In the genomic region with DNA sequence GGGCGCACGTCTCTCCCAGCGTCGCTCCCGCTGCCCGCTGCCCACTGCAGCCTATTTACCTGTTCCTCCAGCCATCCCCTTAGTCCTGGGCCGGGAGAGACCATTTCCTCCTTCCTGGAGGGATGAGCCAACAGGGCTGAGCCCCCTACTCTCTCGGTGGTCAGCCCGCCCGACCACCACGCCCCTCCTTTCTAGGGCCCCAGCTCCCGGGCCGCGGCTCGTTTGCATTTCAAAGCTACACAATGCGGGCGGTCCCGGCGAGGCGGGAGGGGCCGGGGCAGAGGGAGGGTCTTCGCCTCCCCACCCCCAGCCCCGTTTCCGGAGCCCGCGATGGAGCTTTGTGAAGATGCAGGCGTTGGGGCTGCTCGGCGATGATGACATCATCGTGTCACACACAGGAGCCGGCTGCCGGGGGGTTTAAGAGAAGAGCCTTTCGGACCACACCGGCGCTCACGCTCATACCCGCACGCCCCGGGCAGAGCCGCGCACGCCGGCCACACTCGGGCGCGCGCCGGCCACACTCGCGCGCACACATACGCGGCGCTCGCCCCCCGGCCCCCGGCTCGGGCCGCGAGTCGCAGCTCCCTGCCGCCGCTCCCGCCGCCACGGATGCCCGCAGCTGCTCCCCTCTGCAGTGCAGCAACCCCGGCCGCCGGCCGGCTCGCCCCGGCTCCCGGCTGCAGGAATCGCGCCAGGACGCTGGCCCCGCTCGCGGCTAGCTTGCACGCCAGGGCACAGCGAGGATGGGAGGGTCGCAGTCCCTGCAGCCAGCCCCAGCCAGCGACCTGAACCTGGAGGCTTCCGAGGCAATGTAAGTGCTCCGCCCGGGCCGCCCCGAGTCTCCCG, we compare ENCODE assay signal across 9 cellular contexts.
DNase-seq lines count a peak whose midpoint lies in the region; ATAC-seq lines count a peak whose summit lies in the region.
"Had no signal": no experiment of that assay in that cellular context is flagged by ENCODE, and none has a peak within 500 bp of the region (broad histone marks: within the 10 kb centered on the region; RNA-seq: fewer than 3 reads in every experiment).

No MANE protein-coding gene starts in this region.

- no peak overlapping the region for H3K27ac Mint-ChIP-seq in stimulated activated memory B cell treated with anti-CD40 and anti-IgM and Interleukin-4, amounts not matched to agents 10 μg/mL and 1 μg/mL and 100 μg/mL, for 72 hours
- no peak overlapping the region for H3K27ac Mint-ChIP-seq in activated CD4-positive, alpha-beta T cell treated with anti-CD3 and anti-CD28 coated beads, Interleukin-2, amount 10 ng/mL, durations not matched to agents 7 days and 5 days

- no peak for ATAC-seq in stimulated activated memory B cell treated with anti-CD40 and anti-IgM and Interleukin-4, amounts not matched to agents 10 μg/mL and 1 μg/mL and 100 μg/mL, for 72 hours
- no peak for ATAC-seq in GM21737 (IDR thresholded peaks at IDR 0.05; ENCODE audit: unreplicated experiment)
- ATAC-seq in GM21529 (IDR thresholded peaks at IDR 0.05; ENCODE audit: unreplicated experiment) = no peak

- no peaks in the 10 kb centered on the region for H3K9me3 ChIP-seq in HUES48 (ENCODE audit: control insufficient read depth, insufficient read depth, low read length)
- no peaks in the 10 kb centered on the region for H3K9me3 ChIP-seq in iPS DF 6.9 (ENCODE audit: control insufficient read depth, insufficient read depth, low read length)
- H3K9me3 ChIP-seq: adrenal gland had no signal

- H3K4me3 ChIP-seq in HUES48 (ENCODE audit: low read depth, low read length) = peak overlapping the region; percentile 78
- H3K4me3 ChIP-seq in iPS DF 6.9 (ENCODE audit: low read length) = peak overlapping the region; percentile 86

- H3K4me1 Mint-ChIP-seq in stimulated activated memory B cell treated with anti-CD40 and anti-IgM and Interleukin-4, amounts not matched to agents 10 μg/mL and 1 μg/mL and 100 μg/mL, for 72 hours = peaks cover 14% of the 10 kb centered on the region
- no peaks in the 10 kb centered on the region for H3K4me1 Mint-ChIP-seq in activated CD4-positive, alpha-beta T cell treated with anti-CD3 and anti-CD28 coated beads, Interleukin-2, amount 10 ng/mL, durations not matched to agents 7 days and 5 days

- peaks cover 88% of the 10 kb centered on the region for H3K27me3 Mint-ChIP-seq in stimulated activated memory B cell treated with anti-CD40 and anti-IgM and Interleukin-4, amounts not matched to agents 10 μg/mL and 1 μg/mL and 100 μg/mL, for 72 hours
- H3K27me3 Mint-ChIP-seq in activated CD4-positive, alpha-beta T cell treated with anti-CD3 and anti-CD28 coated beads, Interleukin-2, amount 10 ng/mL, durations not matched to agents 7 days and 5 days = peaks cover 72% of the 10 kb centered on the region

- POLR2A ChIA-PET in activated CD4-positive, alpha-beta T cell treated with anti-CD3 and anti-CD28 coated beads, Interleukin-2, amount 10 ng/mL, durations not matched to agents 7 days and 5 days (lab: Charles Lee) = no interaction called here

- H3K27ac ChIP-seq in HUES48 (ENCODE audit: low read depth, low read length) (peak overlapping the region; percentile 91), iPS DF 6.9 (ENCODE audit: low read length) (no peak overlapping the region)

- H3K36me3 ChIP-seq in HUES48 (ENCODE audit: control insufficient read depth, insufficient read depth, low read length) (0 out of 2 replicates have a peak, but pooled peaks cover 3% of the 10 kb centered on the region), iPS DF 6.9 (ENCODE audit: control insufficient read depth, insufficient read depth, low read length) (no peaks in the 10 kb centered on the region)
- H3K36me3 ChIP-seq: adrenal gland had no signal

- peak overlapping the region; percentile 87 for H3K9ac ChIP-seq in HUES48 (ENCODE audit: low read depth, low read length)

- CTCF ChIA-PET in activated CD4-positive, alpha-beta T cell treated with anti-CD3 and anti-CD28 coated beads, Interleukin-2, amount 10 ng/mL, durations not matched to agents 7 days and 5 days (lab: Charles Lee) = interaction anchor here (1.6 kb wide), 1 partner anchor 11 kb away, joined by 3 read pairs; no protein-coding TSS in a partner anchor

- DNase-seq in T1000 (lab: John Stamatoyannopoulos, UW) = peak; percentile 21
- DNase-seq in iPS DF 6.9 (ENCODE audit: low read depth, low spot score) = peak; percentile 87
- no peak for DNase-seq in GM19240 (ENCODE audit: insufficient read length, low spot score)
- DNase-seq in activated CD4-positive, alpha-beta T cell treated with anti-CD3 and anti-CD28 coated beads, Interleukin-2, amount 10 ng/mL, durations not matched to agents 7 days and 5 days = no peak

- no peaks in the 10 kb centered on the region for H3K36me3 Mint-ChIP-seq in stimulated activated memory B cell treated with anti-CD40 and anti-IgM and Interleukin-4, amounts not matched to agents 10 μg/mL and 1 μg/mL and 100 μg/mL, for 72 hours
- H3K36me3 Mint-ChIP-seq in activated CD4-positive, alpha-beta T cell treated with anti-CD3 and anti-CD28 coated beads, Interleukin-2, amount 10 ng/mL, durations not matched to agents 7 days and 5 days (ENCODE audit: low read depth) = no peaks in the 10 kb centered on the region

- peak overlapping the region; percentile 42 for H3K4me3 Mint-ChIP-seq in stimulated activated memory B cell treated with anti-CD40 and anti-IgM and Interleukin-4, amounts not matched to agents 10 μg/mL and 1 μg/mL and 100 μg/mL, for 72 hours
- H3K4me3 Mint-ChIP-seq in activated CD4-positive, alpha-beta T cell treated with anti-CD3 and anti-CD28 coated beads, Interleukin-2, amount 10 ng/mL, durations not matched to agents 7 days and 5 days = no peak overlapping the region

- H3K9me3 Mint-ChIP-seq in stimulated activated memory B cell treated with anti-CD40 and anti-IgM and Interleukin-4, amounts not matched to agents 10 μg/mL and 1 μg/mL and 100 μg/mL, for 72 hours = no peaks in the 10 kb centered on the region
- H3K9me3 Mint-ChIP-seq in activated CD4-positive, alpha-beta T cell treated with anti-CD3 and anti-CD28 coated beads, Interleukin-2, amount 10 ng/mL, durations not matched to agents 7 days and 5 days = no peaks in the 10 kb centered on the region

- H3K27me3 ChIP-seq in HUES48 (ENCODE audit: control insufficient read depth, insufficient read depth, low read length) = no peaks in the 10 kb centered on the region; the same call in 1 of the 2 replicates
- H3K27me3 ChIP-seq in iPS DF 6.9 (ENCODE audit: control insufficient read depth, insufficient read depth, low read length) = no peaks in the 10 kb centered on the region
- H3K27me3 ChIP-seq: adrenal gland had no signal

- H3K4me1 ChIP-seq in HUES48 (ENCODE audit: control insufficient read depth, insufficient read depth, low read length) (peaks cover 40% of the 10 kb centered on the region), iPS DF 6.9 (ENCODE audit: control insufficient read depth, insufficient read depth, low read length) (peaks cover 7% of the 10 kb centered on the region; the same call in 1 of the 2 replicates)

- no CpG with 5 or more reads among the region's 90 CpGs for WGBS in iPS DF 6.9 (ENCODE audit: insufficient coverage, insufficient read length)

Comparison
In these comparisons a context has a peak if more than half of its experiments do, and no peak if none do; other contexts are left out.
1. DNase-seq: peak in T1000 (single experiment) and iPS DF 6.9 (single experiment); none in GM19240 (single experiment) and activated CD4-positive, alpha-beta T cell treated with anti-CD3 and anti-CD28 coated beads, Interleukin-2, amount 10 ng/mL, durations not matched to agents 7 days and 5 days (single experiment).